20 cellular contexts compared by ENCODE assay signal in the genomic region with DNA sequence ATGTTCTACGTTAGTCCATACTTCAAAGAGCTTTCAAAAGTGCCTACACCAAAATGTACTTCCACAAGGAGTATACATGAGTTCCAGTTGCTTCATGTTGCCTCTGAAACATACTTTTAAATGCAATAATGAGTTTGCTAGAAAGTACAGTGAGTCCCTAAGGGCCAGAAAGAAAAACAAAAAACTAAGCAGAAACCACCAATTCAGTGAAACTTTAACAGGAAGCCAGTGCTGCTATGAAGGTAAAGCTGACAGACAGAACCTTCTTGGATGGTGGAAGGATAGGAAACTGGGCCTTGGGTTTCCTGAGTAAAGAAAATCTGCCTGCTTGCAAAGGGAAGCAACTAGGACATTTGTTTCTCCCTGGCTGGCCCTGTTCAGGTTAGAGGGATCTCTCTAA.
DNase-seq lines count a peak whose midpoint lies in the region; ATAC-seq, FAIRE-seq and TF ChIP-seq lines count a peak whose summit lies in the region.
"Had no signal": no experiment of that assay in that cellular context is flagged by ENCODE, and none has a peak within 500 bp of the region (broad histone marks: within the 10 kb centered on the region; RNA-seq: fewer than 3 reads in every experiment).

No MANE protein-coding gene starts in this region.

- TF ChIP-seq CTCF in GM12865 (IDR thresholded peaks at IDR 0.05; ENCODE audit: insufficient read depth, low read depth, low read length, missing control alignments) (no peak), D721Med (IDR thresholded peaks at IDR 0.05; ENCODE audit: insufficient read depth, missing control alignments) (no peak), vagina (IDR thresholded peaks at IDR 0.05) (no peak)

- intact Hi-C loops in vagina (cut with DNase I): no loop called here

- no peak overlapping the region for H3K27ac ChIP-seq in vagina
- H3K27ac ChIP-seq: colonic mucosa had no signal

- H3K9me3 ChIP-seq in vagina: no peaks in the 10 kb centered on the region
- H3K9me3 ChIP-seq: Caco-2, colonic mucosa had no signal

- no peak for TF ChIP-seq POLR2A in vagina (IDR thresholded peaks at IDR 0.05)

- FAIRE-seq in D721Med (lab: Jason Lieb, UNC): no peak

- peak; percentile 28 for DNase-seq in GM12865 (ENCODE audit: low read depth)
- DNase-seq in D721Med (ENCODE audit: insufficient read length, low spot score): no peak
- DNase-seq in NCI-H526 treated with DMSO at 0.1 percent for 48 hours (lab: John Stamatoyannopoulos, UW): no peak
- DNase-seq in vagina (ENCODE audit: extremely low spot score in 2 of 2): no peak
- DNase-seq in stimulated activated naive CD4-positive, alpha-beta T cell treated with Interleukin-2 at 50 U/mL for 16 hours (lab: John Stamatoyannopoulos, UW): no peak
- DNase-seq: 8988T; activated CD4-positive, alpha-beta T cell treated with anti-CD3 and anti-CD28 coated beads, Interleukin-2, amount 50 U/mL, for 1 hour; activated naive CD8-positive, alpha-beta T cell treated with anti-CD3 and anti-CD28 coated beads, Interleukin-2, amount 50 U/mL, for 24 hours; Caco-2; colonic mucosa; glutamatergic neuron; H9; NCI-H1048; NCI-H1930; NCI-H2227 treated with DMSO at 0.1 percent for 48 hours; NCI-H82; SIG-M5 had no signal

- no peak overlapping the region for H3K4me3 ChIP-seq in GM12865 (ENCODE audit: low read depth, low read length)
- no peak overlapping the region for H3K4me3 ChIP-seq in vagina
- H3K4me3 ChIP-seq: colonic mucosa had no signal

- ATAC-seq in GM19043 (IDR thresholded peaks at IDR 0.05; ENCODE audit: low read depth, unreplicated experiment) (peak; percentile 33), GM21737 (IDR thresholded peaks at IDR 0.05; ENCODE audit: unreplicated experiment) (peak; percentile 47), HG03442 (IDR thresholded peaks at IDR 0.05; ENCODE audit: unreplicated experiment) (peak; percentile 28)
- ATAC-seq: activated naive CD8-positive, alpha-beta T cell treated with anti-CD3 and anti-CD28 coated beads, Interleukin-2, amount 50 U/mL, for 24 hours had no signal

- H3K36me3 ChIP-seq in vagina: no peaks in the 10 kb centered on the region
- H3K36me3 ChIP-seq: colonic mucosa had no signal

- no peaks in the 10 kb centered on the region for H3K27me3 ChIP-seq in vagina
- H3K27me3 ChIP-seq: colonic mucosa had no signal

- H3K4me1 ChIP-seq in vagina: no peaks in the 10 kb centered on the region
- H3K4me1 ChIP-seq: Caco-2, colonic mucosa had no signal
